In the genomic region with DNA sequence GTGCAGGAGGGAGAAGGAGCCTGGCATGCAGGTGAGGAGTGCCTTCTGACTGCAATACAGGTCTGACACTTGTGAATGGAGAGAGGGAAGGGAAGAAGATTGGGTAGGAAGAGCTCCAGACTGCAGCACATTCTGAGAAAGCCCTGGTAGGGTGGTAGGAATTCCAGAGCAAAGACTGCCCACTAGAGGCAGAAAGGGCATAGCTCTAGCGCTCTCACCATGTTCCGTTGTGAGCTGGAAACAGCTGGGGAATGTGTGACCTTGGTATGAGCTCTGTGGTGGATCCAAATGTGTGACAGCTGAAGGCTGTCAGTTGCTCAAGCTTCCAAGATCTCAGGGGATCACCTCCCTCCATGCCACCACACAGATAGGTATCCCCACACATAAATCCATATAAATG, we compare ENCODE assay signal across 2 cellular contexts.
A peak's percentile ranks its signal among the peaks of the same experiment; 100 is the strongest.
TF ChIP-seq lines count a peak whose summit lies in the region.

No MANE protein-coding gene starts in this region.

TF ChIP-seq in GM23338, 12 proteins besides CTCF, POLR2A, EP300 and RAD21:
- no peak for TF ChIP-seq ZNF331 (CRISPR knock-in tag; IDR thresholded peaks at IDR 0.05; ENCODE audit: low read depth)
- no peak for TF ChIP-seq POLR2AphosphoS5 (IDR thresholded peaks at IDR 0.05; ENCODE audit: low read depth)
- no peak for TF ChIP-seq EZH2 (IDR thresholded peaks at IDR 0.05; ENCODE audit: low read depth, unreplicated experiment)
- TF ChIP-seq, protein P1, sequence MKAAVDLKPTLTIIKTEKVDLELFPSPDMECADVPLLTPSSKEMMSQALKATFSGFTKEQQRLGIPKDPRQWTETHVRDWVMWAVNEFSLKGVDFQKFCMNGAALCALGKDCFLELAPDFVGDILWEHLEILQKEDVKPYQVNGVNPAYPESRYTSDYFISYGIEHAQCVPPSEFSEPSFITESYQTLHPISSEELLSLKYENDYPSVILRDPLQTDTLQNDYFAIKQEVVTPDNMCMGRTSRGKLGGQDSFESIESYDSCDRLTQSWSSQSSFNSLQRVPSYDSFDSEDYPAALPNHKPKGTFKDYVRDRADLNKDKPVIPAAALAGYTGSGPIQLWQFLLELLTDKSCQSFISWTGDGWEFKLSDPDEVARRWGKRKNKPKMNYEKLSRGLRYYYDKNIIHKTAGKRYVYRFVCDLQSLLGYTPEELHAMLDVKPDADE (IDR thresholded peaks at IDR 0.05), result no peak
- no peak for TF ChIP-seq ZNF114 (CRISPR knock-in tag; IDR thresholded peaks at IDR 0.05)
- TF ChIP-seq, protein P2, sequence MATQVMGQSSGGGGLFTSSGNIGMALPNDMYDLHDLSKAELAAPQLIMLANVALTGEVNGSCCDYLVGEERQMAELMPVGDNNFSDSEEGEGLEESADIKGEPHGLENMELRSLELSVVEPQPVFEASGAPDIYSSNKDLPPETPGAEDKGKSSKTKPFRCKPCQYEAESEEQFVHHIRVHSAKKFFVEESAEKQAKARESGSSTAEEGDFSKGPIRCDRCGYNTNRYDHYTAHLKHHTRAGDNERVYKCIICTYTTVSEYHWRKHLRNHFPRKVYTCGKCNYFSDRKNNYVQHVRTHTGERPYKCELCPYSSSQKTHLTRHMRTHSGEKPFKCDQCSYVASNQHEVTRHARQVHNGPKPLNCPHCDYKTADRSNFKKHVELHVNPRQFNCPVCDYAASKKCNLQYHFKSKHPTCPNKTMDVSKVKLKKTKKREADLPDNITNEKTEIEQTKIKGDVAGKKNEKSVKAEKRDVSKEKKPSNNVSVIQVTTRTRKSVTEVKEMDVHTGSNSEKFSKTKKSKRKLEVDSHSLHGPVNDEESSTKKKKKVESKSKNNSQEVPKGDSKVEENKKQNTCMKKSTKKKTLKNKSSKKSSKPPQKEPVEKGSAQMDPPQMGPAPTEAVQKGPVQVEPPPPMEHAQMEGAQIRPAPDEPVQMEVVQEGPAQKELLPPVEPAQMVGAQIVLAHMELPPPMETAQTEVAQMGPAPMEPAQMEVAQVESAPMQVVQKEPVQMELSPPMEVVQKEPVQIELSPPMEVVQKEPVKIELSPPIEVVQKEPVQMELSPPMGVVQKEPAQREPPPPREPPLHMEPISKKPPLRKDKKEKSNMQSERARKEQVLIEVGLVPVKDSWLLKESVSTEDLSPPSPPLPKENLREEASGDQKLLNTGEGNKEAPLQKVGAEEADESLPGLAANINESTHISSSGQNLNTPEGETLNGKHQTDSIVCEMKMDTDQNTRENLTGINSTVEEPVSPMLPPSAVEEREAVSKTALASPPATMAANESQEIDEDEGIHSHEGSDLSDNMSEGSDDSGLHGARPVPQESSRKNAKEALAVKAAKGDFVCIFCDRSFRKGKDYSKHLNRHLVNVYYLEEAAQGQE (IDR thresholded peaks at IDR 0.05; ENCODE audit: unreplicated experiment), result no peak
- TF ChIP-seq, protein P3, sequence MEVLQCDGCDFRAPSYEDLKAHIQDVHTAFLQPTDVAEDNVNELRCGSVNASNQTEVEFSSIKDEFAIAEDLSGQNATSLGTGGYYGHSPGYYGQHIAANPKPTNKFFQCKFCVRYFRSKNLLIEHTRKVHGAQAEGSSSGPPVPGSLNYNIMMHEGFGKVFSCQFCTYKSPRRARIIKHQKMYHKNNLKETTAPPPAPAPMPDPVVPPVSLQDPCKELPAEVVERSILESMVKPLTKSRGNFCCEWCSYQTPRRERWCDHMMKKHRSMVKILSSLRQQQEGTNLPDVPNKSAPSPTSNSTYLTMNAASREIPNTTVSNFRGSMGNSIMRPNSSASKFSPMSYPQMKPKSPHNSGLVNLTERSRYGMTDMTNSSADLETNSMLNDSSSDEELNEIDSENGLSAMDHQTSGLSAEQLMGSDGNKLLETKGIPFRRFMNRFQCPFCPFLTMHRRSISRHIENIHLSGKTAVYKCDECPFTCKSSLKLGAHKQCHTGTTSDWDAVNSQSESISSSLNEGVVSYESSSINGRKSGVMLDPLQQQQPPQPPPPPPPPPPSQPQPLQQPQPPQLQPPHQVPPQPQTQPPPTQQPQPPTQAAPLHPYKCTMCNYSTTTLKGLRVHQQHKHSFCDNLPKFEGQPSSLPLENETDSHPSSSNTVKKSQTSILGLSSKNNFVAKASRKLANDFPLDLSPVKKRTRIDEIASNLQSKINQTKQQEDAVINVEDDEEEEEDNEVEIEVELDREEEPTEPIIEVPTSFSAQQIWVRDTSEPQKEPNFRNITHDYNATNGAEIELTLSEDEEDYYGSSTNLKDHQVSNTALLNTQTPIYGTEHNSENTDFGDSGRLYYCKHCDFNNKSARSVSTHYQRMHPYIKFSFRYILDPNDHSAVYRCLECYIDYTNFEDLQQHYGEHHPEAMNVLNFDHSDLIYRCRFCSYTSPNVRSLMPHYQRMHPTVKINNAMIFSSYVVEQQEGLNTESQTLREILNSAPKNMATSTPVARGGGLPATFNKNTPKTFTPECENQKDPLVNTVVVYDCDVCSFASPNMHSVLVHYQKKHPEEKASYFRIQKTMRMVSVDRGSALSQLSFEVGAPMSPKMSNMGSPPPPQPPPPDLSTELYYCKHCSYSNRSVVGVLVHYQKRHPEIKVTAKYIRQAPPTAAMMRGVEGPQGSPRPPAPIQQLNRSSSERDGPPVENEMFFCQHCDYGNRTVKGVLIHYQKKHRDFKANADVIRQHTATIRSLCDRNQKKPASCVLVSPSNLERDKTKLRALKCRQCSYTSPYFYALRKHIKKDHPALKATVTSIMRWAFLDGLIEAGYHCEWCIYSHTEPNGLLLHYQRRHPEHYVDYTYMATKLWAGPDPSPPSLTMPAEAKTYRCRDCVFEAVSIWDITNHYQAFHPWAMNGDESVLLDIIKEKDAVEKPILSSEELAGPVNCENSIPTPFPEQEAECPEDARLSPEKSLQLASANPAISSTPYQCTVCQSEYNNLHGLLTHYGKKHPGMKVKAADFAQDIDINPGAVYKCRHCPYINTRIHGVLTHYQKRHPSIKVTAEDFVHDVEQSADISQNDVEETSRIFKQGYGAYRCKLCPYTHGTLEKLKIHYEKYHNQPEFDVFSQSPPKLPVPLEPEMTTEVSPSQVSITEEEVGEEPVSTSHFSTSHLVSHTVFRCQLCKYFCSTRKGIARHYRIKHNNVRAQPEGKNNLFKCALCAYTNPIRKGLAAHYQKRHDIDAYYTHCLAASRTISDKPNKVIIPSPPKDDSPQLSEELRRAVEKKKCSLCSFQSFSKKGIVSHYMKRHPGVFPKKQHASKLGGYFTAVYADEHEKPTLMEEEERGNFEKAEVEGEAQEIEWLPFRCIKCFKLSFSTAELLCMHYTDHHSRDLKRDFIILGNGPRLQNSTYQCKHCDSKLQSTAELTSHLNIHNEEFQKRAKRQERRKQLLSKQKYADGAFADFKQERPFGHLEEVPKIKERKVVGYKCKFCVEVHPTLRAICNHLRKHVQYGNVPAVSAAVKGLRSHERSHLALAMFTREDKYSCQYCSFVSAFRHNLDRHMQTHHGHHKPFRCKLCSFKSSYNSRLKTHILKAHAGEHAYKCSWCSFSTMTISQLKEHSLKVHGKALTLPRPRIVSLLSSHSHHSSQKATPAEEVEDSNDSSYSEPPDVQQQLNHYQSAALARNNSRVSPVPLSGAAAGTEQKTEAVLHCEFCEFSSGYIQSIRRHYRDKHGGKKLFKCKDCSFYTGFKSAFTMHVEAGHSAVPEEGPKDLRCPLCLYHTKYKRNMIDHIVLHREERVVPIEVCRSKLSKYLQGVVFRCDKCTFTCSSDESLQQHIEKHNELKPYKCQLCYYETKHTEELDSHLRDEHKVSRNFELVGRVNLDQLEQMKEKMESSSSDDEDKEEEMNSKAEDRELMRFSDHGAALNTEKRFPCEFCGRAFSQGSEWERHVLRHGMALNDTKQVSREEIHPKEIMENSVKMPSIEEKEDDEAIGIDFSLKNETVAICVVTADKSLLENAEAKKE (CRISPR knock-in tag; IDR thresholded peaks at IDR 0.05), result no peak
- no peak for TF ChIP-seq JUNB (IDR thresholded peaks at IDR 0.05; ENCODE audit: unreplicated experiment)
- TF ChIP-seq NANOG (IDR thresholded peaks at IDR 0.05; ENCODE audit: borderline replicate concordance), result no peak
- no peak for TF ChIP-seq STAT1 (IDR thresholded peaks at IDR 0.05; ENCODE audit: unreplicated experiment)

TF ChIP-seq in H1, 55 proteins besides CTCF, POLR2A, EP300 and RAD21:
- peak; percentile 69; the same call in 1 of the 2 replicates for TF ChIP-seq TEAD4 (IDR thresholded peaks at IDR 0.05; ENCODE audit: low read depth, low read length)
- TF ChIP-seq, protein P4, sequence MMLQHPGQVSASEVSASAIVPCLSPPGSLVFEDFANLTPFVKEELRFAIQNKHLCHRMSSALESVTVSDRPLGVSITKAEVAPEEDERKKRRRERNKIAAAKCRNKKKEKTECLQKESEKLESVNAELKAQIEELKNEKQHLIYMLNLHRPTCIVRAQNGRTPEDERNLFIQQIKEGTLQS (IDR thresholded peaks at IDR 0.05; ENCODE audit: insufficient read depth, low read depth, low read length), result no peak
- no peak for TF ChIP-seq TAF7 (optimal IDR thresholded peaks at IDR 0.05; ENCODE audit: borderline replicate concordance, low read depth, low read length)
- no peak for TF ChIP-seq GABPA (IDR thresholded peaks at IDR 0.05; ENCODE audit: borderline replicate concordance, insufficient read depth, low read length)
- 0 out of 4 replicates have a peak, but pooled peaks of 1 of the 2 experiments have one; percentile 41 for TF ChIP-seq SIN3A (conservative IDR thresholded peaks at IDR 0.05 in 1 of 2, IDR thresholded peaks at IDR 0.05 in 1 of 2; ENCODE audit: low read depth in 1 of 2, low read length in 2 of 2)
- no peak for TF ChIP-seq JUND (IDR thresholded peaks at IDR 0.05; ENCODE audit: low read length)
- TF ChIP-seq EGR1 (IDR thresholded peaks at IDR 0.05; ENCODE audit: borderline replicate concordance, low read depth, low read length), result no peak
TF ChIP-seq in H1: peak in this region for 2.
